27 cellular contexts compared by ENCODE assay signal in genomic region chr12:88597361-88597760, GRCh38.
"Had no signal": no experiment of that assay in that cellular context is flagged by ENCODE, and none has a peak within 500 bp of the region (broad histone marks: within the 10 kb centered on the region; RNA-seq: fewer than 3 reads in every experiment).

No MANE protein-coding gene starts in this region.

- H3K27me3 ChIP-seq: colonic mucosa, esophagus squamous epithelium, gastrocnemius medialis, heart left ventricle, hepatocyte, left lung had no signal

- ATAC-seq: effector memory CD8-positive, alpha-beta T cell; esophagus mucosa; gastrocnemius medialis; heart left ventricle; left lung; left ventricle myocardium superior; lower lobe of right lung had no signal

- H3K4me2 ChIP-seq: hepatocyte had no signal

- DNase-seq: cerebellar nuclear complex; colonic mucosa; cortex of kidney; effector CD8-positive, alpha-beta T cell; effector memory CD8-positive, alpha-beta T cell; endodermal cell; erythroblast; esophagus squamous epithelium; foreskin fibroblast; foreskin melanocyte; gastrocnemius medialis; glutamatergic neuron; heart left ventricle; hypothalamus; immature natural killer cell; islet precursor cell; kidney; kidney glomerular epithelial cell; left lung; left ventricle myocardium superior; lower lobe of right lung; mesenchymal stem cell had no signal

- H3K79me2 ChIP-seq: hepatocyte had no signal

- H3K9me3 Mint-ChIP-seq: dendritic cell treated with granulocyte-macrophage colony-stimulating factor and Interleukin-4, amounts not matched to agents 40 ng/mL and 50 ng/mL, for 4 days; endodermal cell had no signal

- H3K4me3 ChIP-seq: colonic mucosa, esophagus squamous epithelium, gastrocnemius medialis, heart left ventricle, hepatocyte, left lung, lower lobe of right lung had no signal

- H3K9me3 ChIP-seq: colonic mucosa, esophagus squamous epithelium, gastrocnemius medialis, left lung, lower lobe of right lung had no signal

- H3K4me1 ChIP-seq: esophagus squamous epithelium, gastrocnemius medialis, heart left ventricle, left lung, lower lobe of right lung had no signal

- H3K27me3 Mint-ChIP-seq: dendritic cell treated with granulocyte-macrophage colony-stimulating factor and Interleukin-4, amounts not matched to agents 40 ng/mL and 50 ng/mL, for 4 days; effector memory CD8-positive, alpha-beta T cell had no signal

- H3K36me3 ChIP-seq: colonic mucosa, esophagus squamous epithelium, gastrocnemius medialis, heart left ventricle, left lung, lower lobe of right lung had no signal

- H2AFZ ChIP-seq: hepatocyte had no signal

- H3K36me3 Mint-ChIP-seq: immature natural killer cell, mesothelial cell of epicardium had no signal

- H3K4me3 Mint-ChIP-seq: dendritic cell treated with granulocyte-macrophage colony-stimulating factor and Interleukin-4, amounts not matched to agents 40 ng/mL and 50 ng/mL, for 4 days; effector memory CD8-positive, alpha-beta T cell; endodermal cell; immature natural killer cell; mesothelial cell of epicardium had no signal

- H3K4me1 Mint-ChIP-seq: immature natural killer cell, mesothelial cell of epicardium had no signal

- H3K27ac ChIP-seq: colonic mucosa, epithelial cell of prostate, esophagus squamous epithelium, gastrocnemius medialis, heart left ventricle, hepatocyte, left lung, lower lobe of right lung had no signal

- H3K27ac Mint-ChIP-seq: dendritic cell treated with granulocyte-macrophage colony-stimulating factor and Interleukin-4, amounts not matched to agents 40 ng/mL and 50 ng/mL, for 4 days; effector memory CD8-positive, alpha-beta T cell; endodermal cell; immature natural killer cell; mesothelial cell of epicardium had no signal
